Comparison of ENCODE assay signal across 11 cellular contexts in genomic region chr10:43126759-43127424, GRCh38. TPM values are rescaled to one million over a fixed set of nuclear protein-coding genes. Genes with fewer than 3 reads are reported as not detected.
A peak's percentile ranks its signal among the peaks of the same experiment; 100 is the strongest.
DNase-seq lines count a peak whose midpoint lies in the region; ATAC-seq lines count a peak whose summit lies in the region.
"Had no signal": no experiment of that assay in that cellular context is flagged by ENCODE, and none has a peak within 500 bp of the region (broad histone marks: within the 10 kb centered on the region; RNA-seq: fewer than 3 reads in every experiment).

No MANE protein-coding gene starts in this region.

- POLR2A ChIA-PET in activated CD8-positive, alpha-beta T cell treated with anti-CD3 and anti-CD28 coated beads, Interleukin-2, amount 10 ng/mL, durations not matched to agents 7 days and 5 days (lab: Charles Lee) = interaction anchor here (8.0 kb wide), 1 partner anchor 13 kb away, joined by 101 read pairs; the partner anchor contains the start of gene CSGALNACT2

- H3K9me3 Mint-ChIP-seq in activated CD8-positive, alpha-beta T cell treated with anti-CD3 and anti-CD28 coated beads, Interleukin-2, amount 10 ng/mL, durations not matched to agents 7 days and 5 days (ENCODE audit: insufficient read depth) = no peaks in the 10 kb centered on the region
- H3K9me3 Mint-ChIP-seq in stimulated activated naive B cell treated with anti-CD40 and anti-IgM and Interleukin-4, amounts not matched to agents 10 μg/mL and 1 μg/mL and 100 μg/mL, for 72 hours = no peaks in the 10 kb centered on the region

- H3K27ac Mint-ChIP-seq in activated CD8-positive, alpha-beta T cell treated with anti-CD3 and anti-CD28 coated beads, Interleukin-2, amount 10 ng/mL, durations not matched to agents 7 days and 5 days = peak overlapping the region; percentile 40
- H3K27ac Mint-ChIP-seq in stimulated activated naive B cell treated with anti-CD40 and anti-IgM and Interleukin-4, amounts not matched to agents 10 μg/mL and 1 μg/mL and 100 μg/mL, for 72 hours = peak overlapping the region; percentile 52

- peak; percentile 42 for ATAC-seq in HG02798 (IDR thresholded peaks at IDR 0.05; ENCODE audit: poor library complexity, unreplicated experiment)
- no peak for ATAC-seq in activated CD8-positive, alpha-beta T cell treated with anti-CD3 and anti-CD28 coated beads, Interleukin-2, amount 10 ng/mL, durations not matched to agents 7 days and 5 days
- peak; percentile 58 to 69 for ATAC-seq in stimulated activated naive B cell treated with anti-CD40 and anti-IgM and Interleukin-4, amounts not matched to agents 10 μg/mL and 1 μg/mL and 100 μg/mL, for 72 hours (replicated peaks)

- no peaks in the 10 kb centered on the region for H3K27me3 Mint-ChIP-seq in activated CD8-positive, alpha-beta T cell treated with anti-CD3 and anti-CD28 coated beads, Interleukin-2, amount 10 ng/mL, durations not matched to agents 7 days and 5 days (ENCODE audit: low read depth)
- no peaks in the 10 kb centered on the region for H3K27me3 Mint-ChIP-seq in stimulated activated naive B cell treated with anti-CD40 and anti-IgM and Interleukin-4, amounts not matched to agents 10 μg/mL and 1 μg/mL and 100 μg/mL, for 72 hours

- DNase-seq in activated CD8-positive, alpha-beta memory T cell treated with anti-CD3 and anti-CD28 coated beads for 24 hours = peak; percentile 50
- DNase-seq in activated CD8-positive, alpha-beta memory T cell treated with anti-CD3 and anti-CD28 coated beads, Interleukin-2, amount 50 U/mL, for 4 hours = no peak
- no peak for DNase-seq in activated CD8-positive, alpha-beta T cell treated with anti-CD3 and anti-CD28 coated beads, Interleukin-2, amount 10 ng/mL, durations not matched to agents 7 days and 5 days
- DNase-seq in stimulated activated naive B cell treated with anti-CD40 and anti-IgM and Interleukin-4, amounts not matched to agents 10 μg/mL and 1 μg/mL and 100 μg/mL, for 72 hours = no peak
- DNase-seq in A172 (ENCODE audit: low spot score) (no peak), KG1 (lab: John Stamatoyannopoulos, UW) (no peak)
- DNase-seq in activated naive CD4-positive, alpha-beta T cell treated with Interleukin-2 at 50 U/mL for 16 hours = no peak
- DNase-seq: activated CD4-positive, CD25-positive, alpha-beta regulatory T cell treated with anti-CD3 and anti-CD28 coated beads, Interleukin-2, amount 50 U/mL, for 72 hours; NCI-H1436 treated with DMSO at 0.1 percent for 48 hours; thyroid gland had no signal

- CTCF ChIA-PET in activated CD8-positive, alpha-beta T cell treated with anti-CD3 and anti-CD28 coated beads, Interleukin-2, amount 10 ng/mL, durations not matched to agents 7 days and 5 days (lab: Charles Lee) = interaction anchor here (1.2 kb wide), 1 partner anchor 78 kb away, joined by 4 read pairs; no protein-coding TSS in a partner anchor

- H3K36me3 Mint-ChIP-seq in activated CD8-positive, alpha-beta T cell treated with anti-CD3 and anti-CD28 coated beads, Interleukin-2, amount 10 ng/mL, durations not matched to agents 7 days and 5 days (ENCODE audit: low read depth) = no peaks in the 10 kb centered on the region
- no peaks in the 10 kb centered on the region for H3K36me3 Mint-ChIP-seq in stimulated activated naive B cell treated with anti-CD40 and anti-IgM and Interleukin-4, amounts not matched to agents 10 μg/mL and 1 μg/mL and 100 μg/mL, for 72 hours

- peaks cover 59% of the 10 kb centered on the region for H3K4me1 Mint-ChIP-seq in activated CD8-positive, alpha-beta T cell treated with anti-CD3 and anti-CD28 coated beads, Interleukin-2, amount 10 ng/mL, durations not matched to agents 7 days and 5 days (ENCODE audit: low read depth)
- H3K4me1 Mint-ChIP-seq in stimulated activated naive B cell treated with anti-CD40 and anti-IgM and Interleukin-4, amounts not matched to agents 10 μg/mL and 1 μg/mL and 100 μg/mL, for 72 hours = peaks cover 25 to 26% of the 10 kb centered on the region in 2 donors

- no peak overlapping the region for H3K4me3 Mint-ChIP-seq in activated CD8-positive, alpha-beta T cell treated with anti-CD3 and anti-CD28 coated beads, Interleukin-2, amount 10 ng/mL, durations not matched to agents 7 days and 5 days
- no peak overlapping the region for H3K4me3 Mint-ChIP-seq in stimulated activated naive B cell treated with anti-CD40 and anti-IgM and Interleukin-4, amounts not matched to agents 10 μg/mL and 1 μg/mL and 100 μg/mL, for 72 hours

RNA-seq across cellular contexts. Expression of gene CSGALNACT2, which starts 11.4 kb away (rescaled TPM):
- 10 to 100 TPM; 29.2 to 30.4 TPM for total RNA-seq in activated CD8-positive, alpha-beta T cell treated with anti-CD3 and anti-CD28 coated beads, Interleukin-2, amount 10 ng/mL, durations not matched to agents 7 days and 5 days
- 12.2 and 15.4 TPM in 2 replicates for total RNA-seq in A172 (2014; rRNA removed; shearing (Covaris generic))

RNA-seq across cellular contexts. Expression of gene RET, which starts 50.0 kb away (rescaled TPM):
- under 1 TPM; 0.13 to 0.34 TPM for total RNA-seq in activated CD8-positive, alpha-beta T cell treated with anti-CD3 and anti-CD28 coated beads, Interleukin-2, amount 10 ng/mL, durations not matched to agents 7 days and 5 days
- 0.38 and 5.3 TPM in 2 replicates for total RNA-seq in A172 (2014; rRNA removed; shearing (Covaris generic))
